12 cellular contexts compared by ENCODE assay signal in the genomic region with DNA sequence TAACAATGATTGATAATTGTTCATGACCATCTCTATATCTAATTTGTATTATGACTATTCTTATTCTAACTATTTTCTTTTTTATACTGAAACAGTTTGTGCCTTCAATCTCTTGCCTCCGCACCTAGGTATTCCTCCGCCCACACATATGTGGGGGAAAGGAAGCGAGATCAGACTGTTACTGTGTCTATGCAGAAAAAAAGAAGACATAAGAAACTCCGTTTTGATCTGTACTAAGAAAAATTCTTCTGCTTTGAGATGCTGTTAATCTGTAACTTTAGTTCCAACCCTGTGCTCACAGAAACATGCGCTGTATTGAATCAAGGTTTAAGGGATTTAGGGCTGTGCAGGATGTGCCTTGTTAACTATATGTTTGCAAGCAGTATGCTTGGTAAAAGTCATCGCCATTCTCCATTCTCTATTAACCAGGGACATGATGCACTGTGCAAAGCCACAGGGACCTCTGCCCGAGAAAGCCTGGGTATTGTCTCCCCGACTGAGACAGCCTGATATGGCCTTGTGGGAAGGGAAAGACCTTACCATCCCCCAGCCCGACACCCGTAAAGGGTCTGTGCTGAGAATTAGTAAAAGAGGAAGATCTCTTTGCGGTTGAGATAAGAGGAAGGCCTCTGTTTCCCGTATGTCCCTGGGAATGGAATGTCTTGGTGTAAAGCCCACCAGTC. TPM values are rescaled to one million over a fixed set of nuclear protein-coding genes. Genes with fewer than 3 reads are reported as not detected.
A peak's percentile ranks its signal among the peaks of the same experiment; 100 is the strongest.
DNase-seq lines count a peak whose midpoint lies in the region; ATAC-seq and TF ChIP-seq lines count a peak whose summit lies in the region.
"Had no signal": no experiment of that assay in that cellular context is flagged by ENCODE, and none has a peak within 500 bp of the region (broad histone marks: within the 10 kb centered on the region; RNA-seq: fewer than 3 reads in every experiment).

No MANE protein-coding gene starts in this region.

- H3K27me3 ChIP-seq in right lobe of liver (no peaks in the 10 kb centered on the region), ascending aorta (no peaks in the 10 kb centered on the region), suprapubic skin (no peaks in the 10 kb centered on the region)
- H3K27me3 ChIP-seq: gastroesophageal sphincter had no signal

- no peak for TF ChIP-seq POLR2A in right lobe of liver (IDR thresholded peaks at IDR 0.05)
- TF ChIP-seq POLR2A in suprapubic skin (IDR thresholded peaks at IDR 0.05), result no peak

- peak; percentile 50 for DNase-seq in stimulated activated CD4-positive, alpha-beta T cell treated with anti-CD3 and anti-CD28 coated beads, Interleukin-4, amount 100 ng/mL, for 24 hours
- DNase-seq in stimulated activated CD4-positive, alpha-beta T cell treated with anti-CD3 and anti-CD28 coated beads, Interleukin-2, amount 100 ng/mL, for 24 hours, result no peak
- peak; percentile 60 for DNase-seq in activated CD8-positive, alpha-beta T cell treated with anti-CD3 and anti-CD28 coated beads for 36 hours
- DNase-seq in right lobe of liver (peak in 2 of 3 donors; percentile 18 to 43), ascending aorta (ENCODE audit: low spot score in 2 of 2) (no peak), DMS114 treated with DMSO at 0.1 percent for 48 hours (lab: John Stamatoyannopoulos, UW; ENCODE audit: unreplicated experiment) (no peak), suprapubic skin (ENCODE audit: low spot score in 2 of 2) (no peak), DMS 273 (lab: John Stamatoyannopoulos, UW; ENCODE audit: unreplicated experiment) (no peak)
- DNase-seq: activated gamma-delta T cell, DND-41 had no signal

- H3K4me1 ChIP-seq in right lobe of liver, result peaks cover 0 to 37% (median 10%) of the 10 kb centered on the region in 4 donors
- peaks cover 16 to 18% of the 10 kb centered on the region in 2 donors for H3K4me1 ChIP-seq in ascending aorta
- peaks cover 23% of the 10 kb centered on the region for H3K4me1 ChIP-seq in suprapubic skin

- 28% methylated on average over 11 of the region's 12 CpGs for WGBS in right lobe of liver (ENCODE audit: insufficient coverage, low coverage, low lambda C conversion rate, missing lambda C conversion rate)
- 77% methylated on average over 12 of the region's 12 CpGs for WGBS in suprapubic skin

- peaks cover 15% of the 10 kb centered on the region for H3K36me3 Mint-ChIP-seq in activated CD8-positive, alpha-beta T cell treated with anti-CD3 and anti-CD28 coated beads for 36 hours (ENCODE audit: low read depth)

- intact Hi-C loops in activated CD8-positive, alpha-beta T cell treated with anti-CD3 and anti-CD28 coated beads for 36 hours (cut with micrococcal nuclease), result no loop called here
- intact Hi-C loops in right lobe of liver (cut with DNase I), result no loop called here
- intact Hi-C loops in ascending aorta (cut with DNase I), result loop anchor here (5.0 kb wide), 1 partner anchor 165 kb away; no protein-coding TSS in a partner anchor

- H3K27ac ChIP-seq in right lobe of liver (peak overlapping the region in 1 of 3 donors; percentile 13), ascending aorta (no peak overlapping the region), suprapubic skin (no peak overlapping the region)
- H3K27ac ChIP-seq: gastroesophageal sphincter, thoracic aorta had no signal

- H3K4me3 ChIP-seq in right lobe of liver (no peak overlapping the region), ascending aorta (no peak overlapping the region), suprapubic skin (no peak overlapping the region)
- H3K4me3 ChIP-seq: gastroesophageal sphincter, thoracic aorta had no signal

- POLR2A ChIA-PET in activated CD8-positive, alpha-beta T cell treated with anti-CD3 and anti-CD28 coated beads for 36 hours (lab: Charles Lee), result interaction anchor here (0.9 to 4.0 kb wide), 3 partner anchors 21 to 24 kb away, joined by 3 to 42 read pairs (median 3); a partner anchor contains a TSS

- H3K36me3 ChIP-seq in right lobe of liver (peaks cover 0 to 6% (median 1%) of the 10 kb centered on the region in 4 donors), ascending aorta (peaks cover 16% of the 10 kb centered on the region in 2 donors), suprapubic skin (peaks cover 15% of the 10 kb centered on the region)

- no peak for TF ChIP-seq EP300 in suprapubic skin (IDR thresholded peaks at IDR 0.05)

- H3K4me3 Mint-ChIP-seq in activated CD8-positive, alpha-beta T cell treated with anti-CD3 and anti-CD28 coated beads for 36 hours, result peak overlapping the region; percentile 74

- CTCF ChIA-PET in activated CD8-positive, alpha-beta T cell treated with anti-CD3 and anti-CD28 coated beads for 36 hours (lab: Charles Lee), result interaction anchor here (1.4 kb wide), 1 partner anchor 12 kb away, joined by 3 read pairs; no protein-coding TSS in a partner anchor

- no peaks in the 10 kb centered on the region for H3K9me3 Mint-ChIP-seq in activated CD8-positive, alpha-beta T cell treated with anti-CD3 and anti-CD28 coated beads for 36 hours

- no peak for TF ChIP-seq CTCF in activated CD8-positive, alpha-beta T cell treated with anti-CD3 and anti-CD28 coated beads for 36 hours (IDR thresholded peaks at IDR 0.05)
- TF ChIP-seq CTCF in right lobe of liver (IDR thresholded peaks at IDR 0.05), result no peak
- no peak for TF ChIP-seq CTCF in ascending aorta (IDR thresholded peaks at IDR 0.05)
- TF ChIP-seq CTCF in suprapubic skin (IDR thresholded peaks at IDR 0.05), result no peak

- H3K9me3 ChIP-seq in right lobe of liver, result no peaks in the 10 kb centered on the region
- H3K9me3 ChIP-seq in ascending aorta, result no peaks in the 10 kb centered on the region
- H3K9me3 ChIP-seq in suprapubic skin, result no peaks in the 10 kb centered on the region
- H3K9me3 ChIP-seq: gastroesophageal sphincter, thoracic aorta had no signal

- no peaks in the 10 kb centered on the region for H3K27me3 Mint-ChIP-seq in activated CD8-positive, alpha-beta T cell treated with anti-CD3 and anti-CD28 coated beads for 36 hours

- H3K27ac Mint-ChIP-seq in activated CD8-positive, alpha-beta T cell treated with anti-CD3 and anti-CD28 coated beads for 36 hours, result peak overlapping the region; percentile 94

- peaks cover 48% of the 10 kb centered on the region for H3K4me1 Mint-ChIP-seq in activated CD8-positive, alpha-beta T cell treated with anti-CD3 and anti-CD28 coated beads for 36 hours (ENCODE audit: low read depth)

- no peak for ATAC-seq in activated CD8-positive, alpha-beta T cell treated with anti-CD3 and anti-CD28 coated beads for 36 hours
- ATAC-seq in right lobe of liver, result no peak
- ATAC-seq: gastroesophageal sphincter had no signal

RNA-seq across cellular contexts. Expression of a gene that starts 2.1 kb away (rescaled TPM):
- 10 to 100 TPM; 71.5 to 76.8 TPM for total RNA-seq in activated CD8-positive, alpha-beta T cell treated with anti-CD3 and anti-CD28 coated beads for 36 hours
- total RNA-seq in right lobe of liver, result 10 to 100 TPM; 51.3 to 82.3 (median 57.0) TPM
- total RNA-seq in ascending aorta, result 220 TPM
- total RNA-seq in suprapubic skin, result 10 to 100 TPM; 63.2 to 83.6 (median 78.4) TPM

RNA-seq across cellular contexts. Expression of a gene that starts 23.9 kb away (rescaled TPM):
- total RNA-seq in activated CD8-positive, alpha-beta T cell treated with anti-CD3 and anti-CD28 coated beads for 36 hours, result 1,000 to 10,000 TPM; 3,856 to 3,869 TPM
- total RNA-seq in right lobe of liver (1,000 to 10,000 TPM; 2,716 to 5,163 (median 3,933) TPM), ascending aorta (8,553 TPM), suprapubic skin (over 10,000 TPM; 10,207 to 42,728 (median 11,538) TPM)

RNA-seq across cellular contexts. Expression of a gene that starts 35.4 kb away (rescaled TPM):
- total RNA-seq in activated CD8-positive, alpha-beta T cell treated with anti-CD3 and anti-CD28 coated beads for 36 hours, result 10 to 100 TPM; 55.4 to 56.0 TPM
- total RNA-seq in right lobe of liver (10 to 100 TPM; 26.6 to 94.1 (median 46.8) TPM), ascending aorta (702 TPM), suprapubic skin (10 to 100 TPM; 65.1 to 86.7 (median 71.0) TPM)

RNA-seq across cellular contexts. Expression of a gene that starts 47.5 kb away (rescaled TPM):
- total RNA-seq in activated CD8-positive, alpha-beta T cell treated with anti-CD3 and anti-CD28 coated beads for 36 hours, result 10 to 100 TPM; 54.3 to 54.7 TPM
- total RNA-seq in right lobe of liver (10 to 100 TPM; 11.6 to 43.2 (median 16.5) TPM), ascending aorta (157 TPM), suprapubic skin (10 to 100 TPM; 60.9 to 97.4 (median 77.9) TPM)

RNA-seq across cellular contexts. Expression of a gene that starts 49.6 kb away (rescaled TPM):
- total RNA-seq in activated CD8-positive, alpha-beta T cell treated with anti-CD3 and anti-CD28 coated beads for 36 hours, result 10 to 100 TPM; 12.7 to 16.0 TPM
- 10 to 100 TPM; 12.8 to 20.6 (median 14.6) TPM for total RNA-seq in right lobe of liver
- 104 TPM for total RNA-seq in ascending aorta
- 100 to 1,000 TPM in 1 of 4 donors, 10 to 100 TPM in 3; 45.2 to 103 (median 72.0) TPM for total RNA-seq in suprapubic skin

Comparison
In these comparisons a context has a peak if more than half of its experiments do, and no peak if none do; other contexts are left out.
1. DNase-seq: peak in stimulated activated CD4-positive, alpha-beta T cell treated with anti-CD3 and anti-CD28 coated beads, Interleukin-4, amount 100 ng/mL, for 24 hours (single experiment), activated CD8-positive, alpha-beta T cell treated with anti-CD3 and anti-CD28 coated beads for 36 hours (single experiment) and right lobe of liver (2 of 3); none in stimulated activated CD4-positive, alpha-beta T cell treated with anti-CD3 and anti-CD28 coated beads, Interleukin-2, amount 100 ng/mL, for 24 hours (0 of 2), ascending aorta (0 of 2), DMS114 treated with DMSO at 0.1 percent for 48 hours (single experiment), suprapubic skin (0 of 2) and DMS 273 (single experiment).